Comparison of ENCODE assay signal across 11 cellular contexts in genomic region chr6:259901-260508, GRCh38. TPM values are rescaled to one million over a fixed set of nuclear protein-coding genes. Genes with fewer than 3 reads are reported as not detected.
DNase-seq lines count a peak whose midpoint lies in the region; ATAC-seq and TF ChIP-seq lines count a peak whose summit lies in the region.
"Had no signal": no experiment of that assay in that cellular context is flagged by ENCODE, and none has a peak within 500 bp of the region (broad histone marks: within the 10 kb centered on the region; RNA-seq: fewer than 3 reads in every experiment).

No MANE protein-coding gene starts in this region.

- peaks cover 14% of the 10 kb centered on the region for H3K4me1 Mint-ChIP-seq in central memory CD8-positive, alpha-beta T cell

- H3K4me3 ChIP-seq in left lung: no peak overlapping the region
- H3K4me3 ChIP-seq: psoas muscle had no signal

- TF ChIP-seq CTCF in left lung (IDR thresholded peaks at IDR 0.05): no peak

- no peak for DNase-seq in central memory CD8-positive, alpha-beta T cell (ENCODE audit: low spot score in 2 of 2)
- DNase-seq in left lung: no peak
- DNase-seq in KG1 (lab: John Stamatoyannopoulos, UW): no peak
- no peak for DNase-seq in SK-N-DZ (ENCODE audit: low spot score)
- no peak for DNase-seq in HUDEP-2 (lab: John Stamatoyannopoulos, UW; ENCODE audit: unreplicated experiment in 76 of 76)
- DNase-seq: activated CD4-positive, alpha-beta T cell treated with anti-CD3 and anti-CD28 coated beads for 4 hours; cortex of kidney; psoas muscle had no signal

- H3K27ac Mint-ChIP-seq in central memory CD8-positive, alpha-beta T cell (ENCODE audit: low read depth): peak overlapping the region; percentile 59

- H3K27me3 ChIP-seq in left lung: no peaks in the 10 kb centered on the region

- ATAC-seq in GM18502 (IDR thresholded peaks at IDR 0.05; ENCODE audit: poor library complexity, unreplicated experiment): peak; percentile 81
- peak; percentile 69 for ATAC-seq in GM21360 (IDR thresholded peaks at IDR 0.05; ENCODE audit: unreplicated experiment)
- peak; percentile 72 for ATAC-seq in HG03159 (IDR thresholded peaks at IDR 0.05; ENCODE audit: unreplicated experiment)
- peak; percentile 61 for ATAC-seq in central memory CD8-positive, alpha-beta T cell (replicated peaks; ENCODE audit: extremely low read depth, poor library complexity, severe bottlenecking)
- ATAC-seq in left lung: no peak
- ATAC-seq: psoas muscle had no signal

- peaks cover 0 to 10% of the 10 kb centered on the region in 2 donors for H3K4me1 ChIP-seq in left lung
- H3K4me1 ChIP-seq: psoas muscle had no signal

- peak overlapping the region; percentile 51 for H3K4me3 Mint-ChIP-seq in central memory CD8-positive, alpha-beta T cell

- no peaks in the 10 kb centered on the region for H3K27me3 Mint-ChIP-seq in central memory CD8-positive, alpha-beta T cell

- H3K9me3 ChIP-seq in left lung: no peaks in the 10 kb centered on the region
- H3K9me3 ChIP-seq: psoas muscle had no signal

- no peaks in the 10 kb centered on the region for H3K36me3 Mint-ChIP-seq in central memory CD8-positive, alpha-beta T cell (ENCODE audit: insufficient read depth)

- intact Hi-C loops in left lung (cut with DNase I): no loop called here

- H3K27ac ChIP-seq in left lung: no peak overlapping the region
- H3K27ac ChIP-seq: psoas muscle had no signal

- H3K9me3 Mint-ChIP-seq in central memory CD8-positive, alpha-beta T cell: no peaks in the 10 kb centered on the region

- H3K36me3 ChIP-seq in left lung: no peaks in the 10 kb centered on the region

RNA-seq across cellular contexts. Expression of gene DUSP22, which starts 32.3 kb away (rescaled TPM):
- total RNA-seq in left lung: 10 to 100 TPM; 47.0 to 48.8 TPM
- 13.9 and 17.0 TPM in 2 replicates for polyA plus RNA-seq in SK-N-DZ (2014; cell fraction: cytosol; rRNA removed)
- 14.2 and 18.0 TPM in 2 replicates for polyA plus RNA-seq in SK-N-DZ (2014; cell fraction: nucleus; rRNA removed)
